In genomic region chr11:102476812-102477211, GRCh38 we compare ENCODE assay signal across 10 cellular contexts. TPM values are rescaled to one million over a fixed set of nuclear protein-coding genes. Genes with fewer than 3 reads are reported as not detected.
A peak's percentile ranks its signal among the peaks of the same experiment; 100 is the strongest.
DNase-seq lines count a peak whose midpoint lies in the region; ATAC-seq, FAIRE-seq and TF ChIP-seq lines count a peak whose summit lies in the region.
"Had no signal": no experiment of that assay in that cellular context is flagged by ENCODE, and none has a peak within 500 bp of the region (broad histone marks: within the 10 kb centered on the region; RNA-seq: fewer than 3 reads in every experiment).

No MANE protein-coding gene starts in this region.

- H3K27ac ChIP-seq in VCaP (peak overlapping the region; percentile 86), keratinocyte (ENCODE audit: control insufficient read depth, insufficient read depth, low read length) (peak overlapping the region; percentile 47)
- H3K27ac ChIP-seq: psoas muscle had no signal

- H3K9me1 ChIP-seq in keratinocyte (ENCODE audit: control insufficient read depth, extremely low read depth, insufficient read depth, low read length): no peaks in the 10 kb centered on the region

- H3K9me3 ChIP-seq in keratinocyte (ENCODE audit: control insufficient read depth, low read depth, low read length): no peaks in the 10 kb centered on the region
- H3K9me3 ChIP-seq: psoas muscle had no signal

- H3K4me1 ChIP-seq in keratinocyte (ENCODE audit: control insufficient read depth, extremely low read depth, insufficient read depth, low read length): peaks cover 11% of the 10 kb centered on the region
- H3K4me1 ChIP-seq: psoas muscle had no signal

- H3K4me2 ChIP-seq in keratinocyte (ENCODE audit: control insufficient read depth, extremely low read depth, insufficient read depth, low read depth, low read length): peak overlapping the region; percentile 56

- H3K4me3 ChIP-seq in keratinocyte (ENCODE audit: control insufficient read depth in 2 of 3, extremely low read depth in 1 of 3, insufficient read depth in 2 of 3, low read depth in 1 of 3, low read length in 3 of 3): no peak overlapping the region
- H3K4me3 ChIP-seq: psoas muscle had no signal

- no peaks in the 10 kb centered on the region for H3K36me3 ChIP-seq in keratinocyte (ENCODE audit: control insufficient read depth in 2 of 2, extremely low read depth in 1 of 2, insufficient read depth in 2 of 2, low read length in 2 of 2)

- TF ChIP-seq CTCF in VCaP (conservative IDR thresholded peaks at IDR 0.05): no peak
- TF ChIP-seq CTCF in keratinocyte (optimal IDR thresholded peaks at IDR 0.05 in 1 of 3, IDR thresholded peaks at IDR 0.05 in 1 of 3, conservative IDR thresholded peaks at IDR 0.05 in 1 of 3; ENCODE audit: extremely low read depth in 1 of 3, insufficient read depth in 2 of 3, low read length in 3 of 3): no peak

- H3K27me3 ChIP-seq in keratinocyte (ENCODE audit: control insufficient read depth, extremely low read depth, insufficient read depth, low read length): no peaks in the 10 kb centered on the region

- no peaks in the 10 kb centered on the region for H3K9me3 Mint-ChIP-seq in activated T-cell treated with anti-CD3 and anti-CD28 coated beads, Interleukin-2, amount 50 U/mL, for 4 hours

- no peaks in the 10 kb centered on the region for H3K36me3 Mint-ChIP-seq in activated T-cell treated with anti-CD3 and anti-CD28 coated beads, Interleukin-2, amount 50 U/mL, for 4 hours (ENCODE audit: insufficient read depth)

- H3K79me2 ChIP-seq in keratinocyte (ENCODE audit: control insufficient read depth, insufficient read depth, low read length): no peaks in the 10 kb centered on the region

- H4K20me1 ChIP-seq in keratinocyte (ENCODE audit: control insufficient read depth, extremely low read depth, insufficient read depth, low read length): no peaks in the 10 kb centered on the region

- dilution Hi-C loops in keratinocyte (cut with MboI; ENCODE audit: extremely low pct_ligation_motif_present, low sequenced_read_pairs): no loop called here

- ATAC-seq in activated T-cell treated with anti-CD3 and anti-CD28 coated beads, Interleukin-2, amount 50 U/mL, for 4 hours: peak; percentile 59 to 61
- ATAC-seq in GM18870 (IDR thresholded peaks at IDR 0.05; ENCODE audit: unreplicated experiment) (no peak), GM21360 (IDR thresholded peaks at IDR 0.05; ENCODE audit: unreplicated experiment) (no peak)

- DNase-seq in activated T-cell treated with anti-CD3 and anti-CD28 coated beads, Interleukin-2, amount 50 U/mL, for 4 hours: no peak
- DNase-seq in activated T-cell treated with anti-CD3 and anti-CD28 coated beads, Interleukin-2, amount 50 U/mL, for 48 hours: no peak
- peak; percentile 37 for DNase-seq in LoVo (ENCODE audit: low spot score)
- no peak for DNase-seq in keratinocyte (ENCODE audit: low read depth, low spot score)
- no peak for DNase-seq in retina
- DNase-seq: psoas muscle had no signal

- FAIRE-seq in keratinocyte (lab: Jason Lieb, UNC): peak; percentile 96

- H2AFZ ChIP-seq in keratinocyte (ENCODE audit: control insufficient read depth, low read length): peak overlapping the region; percentile 94

- H3K4me3 Mint-ChIP-seq in activated T-cell treated with anti-CD3 and anti-CD28 coated beads, Interleukin-2, amount 50 U/mL, for 4 hours: no peak overlapping the region

- H3K9ac ChIP-seq in keratinocyte (ENCODE audit: control insufficient read depth, extremely low read depth, insufficient read depth, low read length): peak overlapping the region; percentile 9

- H3K4me1 Mint-ChIP-seq in activated T-cell treated with anti-CD3 and anti-CD28 coated beads, Interleukin-2, amount 50 U/mL, for 4 hours (ENCODE audit: low read depth): peaks cover 51% of the 10 kb centered on the region

- no peaks in the 10 kb centered on the region for H3K27me3 Mint-ChIP-seq in activated T-cell treated with anti-CD3 and anti-CD28 coated beads, Interleukin-2, amount 50 U/mL, for 4 hours (ENCODE audit: low read depth)

RNA-seq across cellular contexts. Expression of gene TMEM123, which starts 24.2 kb away (rescaled TPM):
- 100 to 1,000 TPM; 177 to 189 (median 187) TPM for total RNA-seq in activated T-cell treated with anti-CD3 and anti-CD28 coated beads, Interleukin-2, amount 50 U/mL, for 4 hours
- polyA plus RNA-seq in keratinocyte: 230 to 408 TPM (median 307 TPM) in 3 replicates
- 109 TPM for polyA plus RNA-seq in keratinocyte (2011; ENCODE audit: low read depth)
- 130 and 276 TPM in 2 replicates for polyA plus RNA-seq in keratinocyte (2011; cell fraction: cytosol; rRNA removed)
- polyA plus RNA-seq in keratinocyte (2011; cell fraction: nucleus; rRNA removed): 82.0 and 118 TPM in 2 replicates
- 115 and 151 TPM in 2 replicates for polyA plus RNA-seq in keratinocyte (2012; ENCODE audit: low replicate concordance)
- polyA minus RNA-seq in keratinocyte: 37.8 to 390 TPM (median 152 TPM) in 3 replicates
- 190 TPM for polyA minus RNA-seq in keratinocyte (2011; cell fraction: cytosol; rRNA and poly(A)+ RNA removed)
- polyA minus RNA-seq in keratinocyte (2011; cell fraction: nucleus; rRNA and poly(A)+ RNA removed): 111 and 182 TPM in 2 replicates

RNA-seq across cellular contexts. Expression of gene MMP7, which starts 53.7 kb away (rescaled TPM):
- total RNA-seq in activated T-cell treated with anti-CD3 and anti-CD28 coated beads, Interleukin-2, amount 50 U/mL, for 4 hours: under 1 TPM; 0.19 to 0.53 (median 0.47) TPM
- polyA plus RNA-seq in keratinocyte: 0.61 to 2.2 TPM (median 0.81 TPM) in 3 replicates
- not detected for polyA plus RNA-seq in keratinocyte (2011; ENCODE audit: low read depth)
- polyA plus RNA-seq in keratinocyte (2011; cell fraction: cytosol; rRNA removed): 0.56 and 1.4 TPM in 2 replicates
- 2.1 and 2.8 TPM in 2 replicates for polyA plus RNA-seq in keratinocyte (2011; cell fraction: nucleus; rRNA removed)
- polyA plus RNA-seq in keratinocyte (2012; ENCODE audit: low replicate concordance): 0.65 TPM in 1 of 2 replicates, not detected in the other
- polyA minus RNA-seq in keratinocyte: 1.1 TPM in 1 of 3 replicates, not detected in the others
- polyA minus RNA-seq in keratinocyte (2011; cell fraction: cytosol; rRNA and poly(A)+ RNA removed): not detected
- 0.53 and 1.6 TPM in 2 replicates for polyA minus RNA-seq in keratinocyte (2011; cell fraction: nucleus; rRNA and poly(A)+ RNA removed)
- total RNA-seq: activated CD8-positive, alpha-beta memory T cell treated with anti-CD3 and anti-CD28 coated beads for 36 hours; psoas muscle had no signal

Comparison
In these comparisons a context has a peak if more than half of its experiments do, and no peak if none do; other contexts are left out.
1. ATAC-seq: peak in activated T-cell treated with anti-CD3 and anti-CD28 coated beads, Interleukin-2, amount 50 U/mL, for 4 hours (2 of 2); none in GM18870 (single experiment) and GM21360 (single experiment).